In genomic region chr11:130834886-130835285, GRCh38 we compare ENCODE assay signal across 17 cellular contexts.
DNase-seq lines count a peak whose midpoint lies in the region; ATAC-seq and TF ChIP-seq lines count a peak whose summit lies in the region.
"Had no signal": no experiment of that assay in that cellular context is flagged by ENCODE, and none has a peak within 500 bp of the region (broad histone marks: within the 10 kb centered on the region; RNA-seq: fewer than 3 reads in every experiment).

No MANE protein-coding gene starts in this region.

- TF ChIP-seq CTCF in KMS-11 (conservative IDR thresholded peaks at IDR 0.05; ENCODE audit: low read depth, low read length) (no peak), fibroblast of the aortic adventitia (IDR thresholded peaks at IDR 0.05; ENCODE audit: insufficient read depth, low read length) (no peak), uterus (IDR thresholded peaks at IDR 0.05) (no peak)

- H3K4me1 ChIP-seq in KMS-11 (ENCODE audit: low read depth, poor library complexity, severe bottlenecking) (peaks cover 60% of the 10 kb centered on the region), uterus (no peaks in the 10 kb centered on the region)
- H3K4me1 ChIP-seq: BE2C had no signal

- H3K9me3 Mint-ChIP-seq in activated CD8-positive, alpha-beta memory T cell treated with anti-CD3 and anti-CD28 coated beads, Interleukin-2, amount 10 ng/mL, durations not matched to agents 7 days and 5 days (ENCODE audit: low read depth): peaks cover 9% of the 10 kb centered on the region
- H3K9me3 Mint-ChIP-seq: GM23338 had no signal

- H4K20me1 ChIP-seq in KMS-11 (ENCODE audit: insufficient read depth): no peaks in the 10 kb centered on the region

- H3K9ac ChIP-seq in KMS-11: no peak overlapping the region

- no peaks in the 10 kb centered on the region for H3K4me1 Mint-ChIP-seq in activated CD8-positive, alpha-beta memory T cell treated with anti-CD3 and anti-CD28 coated beads, Interleukin-2, amount 10 ng/mL, durations not matched to agents 7 days and 5 days
- H3K4me1 Mint-ChIP-seq: CD4-positive, alpha-beta memory T cell had no signal

- TF ChIP-seq POLR2A in uterus (IDR thresholded peaks at IDR 0.05): no peak

- H3K27me3 Mint-ChIP-seq in activated CD8-positive, alpha-beta memory T cell treated with anti-CD3 and anti-CD28 coated beads, Interleukin-2, amount 10 ng/mL, durations not matched to agents 7 days and 5 days: peaks cover 34% of the 10 kb centered on the region

- H3K4me3 Mint-ChIP-seq in activated CD8-positive, alpha-beta memory T cell treated with anti-CD3 and anti-CD28 coated beads, Interleukin-2, amount 10 ng/mL, durations not matched to agents 7 days and 5 days: no peak overlapping the region
- H3K4me3 Mint-ChIP-seq: CD4-positive, alpha-beta memory T cell; GM23338 had no signal

- no peak overlapping the region for H3K27ac Mint-ChIP-seq in activated CD8-positive, alpha-beta memory T cell treated with anti-CD3 and anti-CD28 coated beads, Interleukin-2, amount 10 ng/mL, durations not matched to agents 7 days and 5 days
- H3K27ac Mint-ChIP-seq: CD4-positive, alpha-beta memory T cell; GM23338 had no signal

- H3K4me3 ChIP-seq in KMS-11 (IDR thresholded peaks at IDR 0.05; ENCODE audit: insufficient read depth, low read depth, low read length): no peak overlapping the region
- H3K4me3 ChIP-seq in fibroblast of the aortic adventitia (ENCODE audit: low read depth, low read length): no peak overlapping the region
- H3K4me3 ChIP-seq in uterus: no peak overlapping the region
- H3K4me3 ChIP-seq: GM23338 had no signal

- H3K4me2 ChIP-seq in KMS-11: peak overlapping the region; percentile 38
- H3K4me2 ChIP-seq: GM23338 had no signal

- CTCF ChIA-PET in activated CD8-positive, alpha-beta memory T cell treated with anti-CD3 and anti-CD28 coated beads, Interleukin-2, amount 10 ng/mL, durations not matched to agents 7 days and 5 days (lab: Charles Lee): no interaction called here

- no peak for ATAC-seq in activated CD8-positive, alpha-beta memory T cell treated with anti-CD3 and anti-CD28 coated beads, Interleukin-2, amount 10 ng/mL, durations not matched to agents 7 days and 5 days
- ATAC-seq: GM23338 had no signal

- no peak overlapping the region for H2AFZ ChIP-seq in KMS-11 (ENCODE audit: low read depth)
- H2AFZ ChIP-seq: GM23338 had no signal

- intact Hi-C loops in uterus (cut with DNase I; ENCODE audit: low total_unique reads): no loop called here

- H3K27ac ChIP-seq in KMS-11: 0 out of 2 replicates have a peak overlapping the region, but pooled peaks have one; percentile 12
- H3K27ac ChIP-seq in uterus: no peak overlapping the region
- H3K27ac ChIP-seq: C4-2B had no signal

- no peaks in the 10 kb centered on the region for H3K9me3 ChIP-seq in uterus
- H3K9me3 ChIP-seq: BE2C had no signal

- H3K27me3 ChIP-seq in KMS-11 (ENCODE audit: insufficient read depth, low read depth) (no peaks in the 10 kb centered on the region), uterus (no peaks in the 10 kb centered on the region)
- H3K27me3 ChIP-seq: BE2C had no signal

- H3K36me3 ChIP-seq in KMS-11 (ENCODE audit: insufficient read depth) (no peaks in the 10 kb centered on the region), uterus (no peaks in the 10 kb centered on the region)
- H3K36me3 ChIP-seq: BE2C had no signal

- H3K36me3 Mint-ChIP-seq in activated CD8-positive, alpha-beta memory T cell treated with anti-CD3 and anti-CD28 coated beads, Interleukin-2, amount 10 ng/mL, durations not matched to agents 7 days and 5 days: no peaks in the 10 kb centered on the region
- H3K36me3 Mint-ChIP-seq: CD4-positive, alpha-beta memory T cell had no signal

- DNase-seq in amniotic epithelial cell (ENCODE audit: low read depth): peak; percentile 61
- DNase-seq in fibroblast of the aortic adventitia (ENCODE audit: low read depth): peak; percentile 24
- DNase-seq in stromal cell of bone marrow (ENCODE audit: low read depth): peak; percentile 28
- DNase-seq in uterus: no peak
- no peak for DNase-seq in dermis blood vessel endothelial cell
- DNase-seq in activated CD8-positive, alpha-beta memory T cell treated with anti-CD3 and anti-CD28 coated beads, Interleukin-2, amount 10 ng/mL, durations not matched to agents 7 days and 5 days: no peak
- DNase-seq: ACHN; BE2C; CD4-positive, alpha-beta memory T cell; COR-L47; DND-41; GF-D8; H7; IMR-90 had no signal

- H3K79me2 ChIP-seq in KMS-11 (ENCODE audit: insufficient read depth, low read depth): no peaks in the 10 kb centered on the region

Comparison
In these comparisons a context has a peak if more than half of its experiments do, and no peak if none do; other contexts are left out.
1. DNase-seq: peak in amniotic epithelial cell (single experiment), fibroblast of the aortic adventitia (single experiment) and stromal cell of bone marrow (single experiment); none in uterus (0 of 2), dermis blood vessel endothelial cell (single experiment) and activated CD8-positive, alpha-beta memory T cell treated with anti-CD3 and anti-CD28 coated beads, Interleukin-2, amount 10 ng/mL, durations not matched to agents 7 days and 5 days (single experiment).